ENCODE assay signal across 18 cellular contexts in the genomic region with DNA sequence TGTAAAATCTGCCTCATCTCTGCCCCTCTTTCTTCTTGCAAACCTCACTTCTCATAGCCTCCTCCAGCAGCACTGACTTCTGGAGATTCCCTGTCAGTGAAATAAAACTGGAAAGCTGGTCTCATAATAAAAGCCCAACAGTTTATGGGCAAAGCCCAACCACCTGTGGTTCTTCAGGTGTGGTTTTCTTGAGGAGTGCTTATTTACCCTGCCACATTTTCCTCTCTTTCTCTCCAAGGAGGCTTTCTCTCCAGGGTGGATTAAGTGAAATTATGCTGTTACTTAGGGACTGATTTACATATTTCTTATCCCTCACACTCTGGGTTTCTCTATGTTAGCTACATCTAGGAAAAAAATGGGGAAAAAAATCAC. TPM values are rescaled to one million over a fixed set of nuclear protein-coding genes. Genes with fewer than 3 reads are reported as not detected.
A peak's percentile ranks its signal among the peaks of the same experiment; 100 is the strongest.
DNase-seq lines count a peak whose midpoint lies in the region; ATAC-seq and TF ChIP-seq lines count a peak whose summit lies in the region.
"Had no signal": no experiment of that assay in that cellular context is flagged by ENCODE, and none has a peak within 500 bp of the region (broad histone marks: within the 10 kb centered on the region; RNA-seq: fewer than 3 reads in every experiment).

No MANE protein-coding gene starts in this region.

- peak overlapping the region in 3 of 4 donors; percentile 45 to 58 (median 51) for H3K27ac ChIP-seq in body of pancreas
- H3K27ac ChIP-seq in smooth muscle cell (ENCODE audit: low read depth), result no peak overlapping the region
- H3K27ac ChIP-seq: gastrocnemius medialis, KMS-11, neutrophil, RWPE1 had no signal

- H3K4me2 ChIP-seq in smooth muscle cell, result no peak overlapping the region
- H3K4me2 ChIP-seq: KMS-11 had no signal

- H3K9me3 ChIP-seq in body of pancreas, result no peaks in the 10 kb centered on the region
- H3K9me3 ChIP-seq in smooth muscle cell (replicated peaks; ENCODE audit: low read depth), result no peaks in the 10 kb centered on the region
- H3K9me3 ChIP-seq: gastrocnemius medialis, neutrophil had no signal

- TF ChIP-seq POLR2A in body of pancreas (IDR thresholded peaks at IDR 0.05), result no peak

- H3K4me1 ChIP-seq in body of pancreas (peaks cover 23% of the 10 kb centered on the region), smooth muscle cell (ENCODE audit: low read depth) (no peaks in the 10 kb centered on the region)
- H3K4me1 ChIP-seq: gastrocnemius medialis had no signal

- H3K36me3 ChIP-seq in body of pancreas (replicated peaks in 1 of 2; ENCODE audit: insufficient read depth in 1 of 2, low read depth in 2 of 2) (no peaks in the 10 kb centered on the region), smooth muscle cell (ENCODE audit: low read depth) (no peaks in the 10 kb centered on the region)
- H3K36me3 ChIP-seq: gastrocnemius medialis, neutrophil had no signal

- H3F3A ChIP-seq in smooth muscle cell (ENCODE audit: low read depth), result no peaks in the 10 kb centered on the region

- ATAC-seq in body of pancreas, result peak; percentile 84
- no peak for ATAC-seq in GM21515 (IDR thresholded peaks at IDR 0.05; ENCODE audit: unreplicated experiment)
- ATAC-seq: activated T-cell treated with anti-CD3 and anti-CD28 coated beads, Interleukin-2, amount 50 U/mL, for 72 hours; gastrocnemius medialis had no signal

- H2AFZ ChIP-seq in smooth muscle cell (ENCODE audit: low read depth), result no peak overlapping the region

- intact Hi-C loops in body of pancreas (cut with DNase I), result no loop called here

- DNase-seq in NCI-H526 (lab: John Stamatoyannopoulos, UW) (peak; percentile 48 to 65), NCI-H526 treated with DMSO at 0.1 percent for 48 hours (lab: John Stamatoyannopoulos, UW) (no peak), LNCaP clone FGC (ENCODE audit: low read depth) (peak; percentile 63), body of pancreas (peak in 3 of 4 donors; percentile 29 to 43 (median 40)), renal cortical epithelial cell (ENCODE audit: low read depth) (peak; percentile 86), smooth muscle cell (lab: John Stamatoyannopoulos, UW; ENCODE audit: unreplicated experiment) (no peak), NCI-H128 (lab: John Stamatoyannopoulos, UW; ENCODE audit: unreplicated experiment) (no peak)
- DNase-seq: activated CD4-positive, alpha-beta T cell treated with anti-CD3 and anti-CD28 coated beads, Interleukin-2, amount 10 ng/mL, durations not matched to agents 24 days and 14 days; activated T-cell treated with anti-CD3 and anti-CD28 coated beads, Interleukin-2, amount 50 U/mL, for 72 hours; gastrocnemius medialis; midbrain; NCI-H446; stimulated activated naive CD4-positive, alpha-beta T cell; T-helper 9 cell had no signal

- no peaks in the 10 kb centered on the region for H3K79me2 ChIP-seq in smooth muscle cell (ENCODE audit: low read depth)

- no peaks in the 10 kb centered on the region for H4K20me1 ChIP-seq in smooth muscle cell (ENCODE audit: low read depth)

- TF ChIP-seq CTCF in LNCaP clone FGC (IDR thresholded peaks at IDR 0.05; ENCODE audit: control insufficient read depth, extremely low read depth, insufficient read depth) (no peak), body of pancreas (IDR thresholded peaks at IDR 0.05) (no peak), smooth muscle cell (IDR thresholded peaks at IDR 0.05; ENCODE audit: borderline replicate concordance, insufficient read depth, poor library complexity, severe bottlenecking) (no peak)

- H3K9ac ChIP-seq in smooth muscle cell (ENCODE audit: low read depth), result no peak overlapping the region
- H3K9ac ChIP-seq: KMS-11 had no signal

- H3K4me3 ChIP-seq in LNCaP clone FGC (ENCODE audit: low read depth, low read length) (no peak overlapping the region), body of pancreas (no peak overlapping the region), smooth muscle cell (no peak overlapping the region)
- H3K4me3 ChIP-seq: gastrocnemius medialis had no signal

- no peaks in the 10 kb centered on the region for H3K27me3 ChIP-seq in body of pancreas
- H3K27me3 ChIP-seq in smooth muscle cell (ENCODE audit: low read depth), result no peaks in the 10 kb centered on the region
- H3K27me3 ChIP-seq: gastrocnemius medialis, neutrophil had no signal

RNA-seq across cellular contexts. Expression of gene TBX19, which starts 4.7 kb away (rescaled TPM):
- total RNA-seq in body of pancreas (1 to 10 TPM in 1 of 2 donors, under 1 TPM in 1; 0.78 to 2.0 TPM), renal cortical epithelial cell (0.35 and 0.75 TPM in 2 replicates), smooth muscle cell (0.72 and 3.9 TPM in 2 replicates)
- 0.40 and 0.47 TPM in 2 replicates for polyA plus RNA-seq in smooth muscle cell

RNA-seq across cellular contexts. Expression of gene SFT2D2, which starts 59.6 kb away (rescaled TPM):
- 10 to 100 TPM; 13.8 to 19.5 TPM for total RNA-seq in body of pancreas
- 59.4 and 64.0 TPM in 2 replicates for total RNA-seq in renal cortical epithelial cell
- total RNA-seq in smooth muscle cell, result 25.7 and 26.2 TPM in 2 replicates
- 12.7 and 19.9 TPM in 2 replicates for polyA plus RNA-seq in smooth muscle cell

Comparison
In these comparisons a context has a peak if more than half of its experiments do, and no peak if none do; other contexts are left out.
1. DNase-seq: peak in NCI-H526 (2 of 2), LNCaP clone FGC (single experiment), body of pancreas (3 of 4) and renal cortical epithelial cell (single experiment); none in NCI-H526 treated with DMSO at 0.1 percent for 48 hours (single experiment), smooth muscle cell (single experiment) and NCI-H128 (single experiment).